ENCODE assay signal across 9 cellular contexts in genomic region chr5:135208555-135209494, GRCh38.
DNase-seq lines count a peak whose midpoint lies in the region; ATAC-seq and TF ChIP-seq lines count a peak whose summit lies in the region.
"Had no signal": no experiment of that assay in that cellular context is flagged by ENCODE, and none has a peak within 500 bp of the region (broad histone marks: within the 10 kb centered on the region; RNA-seq: fewer than 3 reads in every experiment).

No MANE protein-coding gene starts in this region.

- no peaks in the 10 kb centered on the region for H3K79me2 ChIP-seq in ACC112 (ENCODE audit: control insufficient read depth, insufficient read depth, low read length, unreplicated experiment)

- H3K27ac ChIP-seq in ACC112 (ENCODE audit: low read depth, low read length), result peak overlapping the region; percentile 47
- peak overlapping the region in 1 of 2 donors; percentile 34 for H3K27ac ChIP-seq in left lung
- no peak overlapping the region for H3K27ac ChIP-seq in caudate nucleus (ENCODE audit: low read depth, low read length)

- no peaks in the 10 kb centered on the region for H3K36me3 ChIP-seq in ACC112 (ENCODE audit: insufficient read depth, low read length)
- H3K36me3 ChIP-seq in left lung, result no peaks in the 10 kb centered on the region

- ATAC-seq in left lung, result peak; percentile 73
- no peak for ATAC-seq in HG03139 (IDR thresholded peaks at IDR 0.05; ENCODE audit: unreplicated experiment)

- peaks cover 0 to 3% of the 10 kb centered on the region in 2 donors for H3K9me3 ChIP-seq in left lung

- DNase-seq in HS-27A (ENCODE audit: low read depth) (peak; percentile 71), astrocyte of the cerebellum (ENCODE audit: low read depth) (peak; percentile 90), left lung (peak in 1 of 2 donors; percentile 54), caudate nucleus (lab: John Stamatoyannopoulos, UW) (no peak), HEK293T (ENCODE audit: extremely low spot score) (no peak)
- no peak for DNase-seq in central memory CD4-positive, alpha-beta T cell
- DNase-seq: NCI-H1930 had no signal

- CTCF ChIA-PET in HEK293T (lab: Yijun Ruan, JAX), result interaction anchor here (0.7 to 1.5 kb wide), 5 partner anchors 8 to 63 kb away, joined by 3 to 7 read pairs (median 3); no protein-coding TSS in a partner anchor

- intact Hi-C loops in left lung (cut with DNase I), result no loop called here

- H3K4me3 ChIP-seq in ACC112 (ENCODE audit: low read depth, low read length) (peak overlapping the region; percentile 15; the same call in 1 of the 2 replicates), astrocyte of the cerebellum (ENCODE audit: low read depth, low read length) (no peak overlapping the region), left lung (no peak overlapping the region)

- POLR2A ChIA-PET in HEK293T (lab: Yijun Ruan, JAX), result interaction anchor here (1.1 kb wide), 1 partner anchor 335 kb away, joined by 3 read pairs; no protein-coding TSS in a partner anchor

- H2AFZ ChIP-seq in ACC112 (ENCODE audit: low read length, unreplicated experiment), result peak overlapping the region; percentile 57

- TF ChIP-seq CTCF in astrocyte of the cerebellum (IDR thresholded peaks at IDR 0.05; ENCODE audit: low read depth, low read length, missing control alignments) (no peak), left lung (IDR thresholded peaks at IDR 0.05) (no peak)

- in situ Hi-C loops in astrocyte of the cerebellum (cut with HindIII; ENCODE audit: low sequenced_read_pairs), result no loop called here

- no peaks in the 10 kb centered on the region for H3K27me3 ChIP-seq in ACC112 (ENCODE audit: insufficient read depth, low read length)
- H3K27me3 ChIP-seq in left lung, result no peaks in the 10 kb centered on the region

- H3K4me1 ChIP-seq in ACC112 (ENCODE audit: control insufficient read depth, insufficient read depth, low read length, unreplicated experiment), result peaks cover 35% of the 10 kb centered on the region
- H3K4me1 ChIP-seq in left lung, result no peaks in the 10 kb centered on the region

TF ChIP-seq in HEK293T, 16 proteins besides CTCF, POLR2A, EP300 and RAD21:
- TF ChIP-seq FOXK2 (IDR thresholded peaks at IDR 0.05) (no peak), ZNF384 (IDR thresholded peaks at IDR 0.05) (no peak), TARDBP (IDR thresholded peaks at IDR 0.05) (no peak), FOXA1 (IDR thresholded peaks at IDR 0.05) (no peak), ARNT (IDR thresholded peaks at IDR 0.05) (no peak), SUZ12 (IDR thresholded peaks at IDR 0.05) (no peak), ELF4 (IDR thresholded peaks at IDR 0.05) (no peak), L3MBTL2 (conservative IDR thresholded peaks at IDR 0.05) (no peak), BHLHE40 (IDR thresholded peaks at IDR 0.05; ENCODE audit: borderline replicate concordance) (no peak), FOXM1 (IDR thresholded peaks at IDR 0.05; ENCODE audit: borderline replicate concordance) (no peak)

Comparison
In these comparisons a context has a peak if more than half of its experiments do, and no peak if none do; other contexts are left out.
1. DNase-seq: peak in HS-27A (single experiment) and astrocyte of the cerebellum (single experiment); none in central memory CD4-positive, alpha-beta T cell (single experiment), caudate nucleus (0 of 61) and HEK293T (single experiment).